In genomic region chr22:24156915-24157782, GRCh38 we compare ENCODE assay signal across 8 cellular contexts. TPM values are rescaled to one million over a fixed set of nuclear protein-coding genes. Genes with fewer than 3 reads are reported as not detected.
DNase-seq lines count a peak whose midpoint lies in the region; ATAC-seq and TF ChIP-seq lines count a peak whose summit lies in the region.

No MANE protein-coding gene starts in this region.

- H3K4me1 ChIP-seq in PC-3 (ENCODE audit: insufficient read depth, low read length): peaks cover 6% of the 10 kb centered on the region
- H3K4me1 ChIP-seq in esophagus squamous epithelium: peaks cover 13 to 85% (median 29%) of the 10 kb centered on the region in 3 donors

- peak; percentile 90 for DNase-seq in DMS 273 (lab: John Stamatoyannopoulos, UW; ENCODE audit: unreplicated experiment)
- DNase-seq in HUDEP-2 (lab: John Stamatoyannopoulos, UW; ENCODE audit: unreplicated experiment in 76 of 76): peak in 71 of 76 experiments; percentile 6 to 91 (median 73)
- DNase-seq in PC-3: peak; percentile 74
- DNase-seq in activated T-cell treated with anti-CD3 and anti-CD28 coated beads, Interleukin-2, amount 50 U/mL, for 24 hours: peak; percentile 83
- DNase-seq in esophagus squamous epithelium (lab: John Stamatoyannopoulos, UW): peak; percentile 71
- peak; percentile 89 for DNase-seq in naive B cell
- DNase-seq in stimulated activated effector memory CD8-positive, alpha-beta T cell treated with anti-CD3 and anti-CD28 coated beads, Interleukin-12 subunit alpha, Interleukin-12 subunit beta, amount 100 ng/mL, for 72 hours (ENCODE audit: low spot score in 2 of 2): peak; percentile 63 to 92

- H3K4me1 Mint-ChIP-seq in activated T-cell treated with anti-CD3 and anti-CD28 coated beads, Interleukin-2, amount 50 U/mL, for 24 hours (ENCODE audit: low read depth): peaks cover 83% of the 10 kb centered on the region
- peaks cover 45 to 76% (median 76%) of the 10 kb centered on the region in 3 donors for H3K4me1 Mint-ChIP-seq in naive B cell
- peaks cover 91% of the 10 kb centered on the region for H3K4me1 Mint-ChIP-seq in stimulated activated effector memory CD8-positive, alpha-beta T cell treated with anti-CD3 and anti-CD28 coated beads, Interleukin-12 subunit alpha, Interleukin-12 subunit beta, amount 100 ng/mL, for 72 hours

- H3K9ac ChIP-seq in PC-3 (ENCODE audit: low read length): no peak overlapping the region

- H3K9me3 ChIP-seq in PC-3 (ENCODE audit: low read length) (no peaks in the 10 kb centered on the region), esophagus squamous epithelium (no peaks in the 10 kb centered on the region)

- no peaks in the 10 kb centered on the region for H3K27me3 Mint-ChIP-seq in activated T-cell treated with anti-CD3 and anti-CD28 coated beads, Interleukin-2, amount 50 U/mL, for 24 hours
- no peaks in the 10 kb centered on the region for H3K27me3 Mint-ChIP-seq in naive B cell

- no peaks in the 10 kb centered on the region for H3K9me3 Mint-ChIP-seq in activated T-cell treated with anti-CD3 and anti-CD28 coated beads, Interleukin-2, amount 50 U/mL, for 24 hours
- H3K9me3 Mint-ChIP-seq in naive B cell: no peaks in the 10 kb centered on the region
- H3K9me3 Mint-ChIP-seq in stimulated activated effector memory CD8-positive, alpha-beta T cell treated with anti-CD3 and anti-CD28 coated beads, Interleukin-12 subunit alpha, Interleukin-12 subunit beta, amount 100 ng/mL, for 72 hours: no peaks in the 10 kb centered on the region

- intact Hi-C loops in PC-3 (cut with micrococcal nuclease) (no loop called here), esophagus squamous epithelium (cut with DNase I) (no loop called here)

- WGBS in esophagus squamous epithelium, 2 donors: 37 to 45% methylated on average over 6 to 8 of the region's 22 CpGs

- CTCF ChIA-PET in PC-3 (lab: Charles Lee): interaction anchor here (0.6 to 1.2 kb wide), 3 partner anchors 22 to 24 kb away, joined by 3 to 8 read pairs (median 5); partner anchors contain the start of gene SUSD2

- H3K27ac Mint-ChIP-seq in activated T-cell treated with anti-CD3 and anti-CD28 coated beads, Interleukin-2, amount 50 U/mL, for 24 hours: peak overlapping the region; percentile 89
- H3K27ac Mint-ChIP-seq in naive B cell: peak overlapping the region; percentile 87 to 98 (median 96)
- H3K27ac Mint-ChIP-seq in stimulated activated effector memory CD8-positive, alpha-beta T cell treated with anti-CD3 and anti-CD28 coated beads, Interleukin-12 subunit alpha, Interleukin-12 subunit beta, amount 100 ng/mL, for 72 hours: peak overlapping the region; percentile 83

- no peak overlapping the region for H3K27ac ChIP-seq in PC-3 (ENCODE audit: low read length)
- H3K27ac ChIP-seq in esophagus squamous epithelium: peak overlapping the region; percentile 67 to 90 (median 82)

- H3K4me2 ChIP-seq in PC-3 (ENCODE audit: low read length): peak overlapping the region; percentile 97

- ATAC-seq in GM21381 (IDR thresholded peaks at IDR 0.05; ENCODE audit: unreplicated experiment) (peak; percentile 72), PC-3 (peak; percentile 80), naive B cell (ENCODE audit: low read depth in 2 of 2) (peak; percentile 77 to 81)
- ATAC-seq in stimulated activated effector memory CD8-positive, alpha-beta T cell treated with anti-CD3 and anti-CD28 coated beads, Interleukin-12 subunit alpha, Interleukin-12 subunit beta, amount 100 ng/mL, for 72 hours: peak; percentile 77

- H3K36me3 ChIP-seq in PC-3 (ENCODE audit: low read depth, low read length): no peaks in the 10 kb centered on the region
- peaks cover 0 to 37% (median 0%) of the 10 kb centered on the region in 3 donors for H3K36me3 ChIP-seq in esophagus squamous epithelium

- peak overlapping the region; percentile 82 for H3K4me3 Mint-ChIP-seq in activated T-cell treated with anti-CD3 and anti-CD28 coated beads, Interleukin-2, amount 50 U/mL, for 24 hours
- H3K4me3 Mint-ChIP-seq in naive B cell: peak overlapping the region; percentile 86 to 99 (median 96)
- H3K4me3 Mint-ChIP-seq in stimulated activated effector memory CD8-positive, alpha-beta T cell treated with anti-CD3 and anti-CD28 coated beads, Interleukin-12 subunit alpha, Interleukin-12 subunit beta, amount 100 ng/mL, for 72 hours: peak overlapping the region; percentile 86

- POLR2A ChIA-PET in PC-3 (lab: Charles Lee; ENCODE audit: unreplicated experiment): no interaction called here

- no peaks in the 10 kb centered on the region for H3K79me2 ChIP-seq in PC-3 (ENCODE audit: low read length)

- TF ChIP-seq POLR2A in esophagus squamous epithelium (IDR thresholded peaks at IDR 0.05): no peak

- no peaks in the 10 kb centered on the region for H3F3A ChIP-seq in PC-3 (ENCODE audit: low read length, unreplicated experiment)

- no peaks in the 10 kb centered on the region for H3K9me2 ChIP-seq in PC-3 (replicated peaks; ENCODE audit: low read length)

- H2AFZ ChIP-seq in PC-3 (ENCODE audit: low read length): peak overlapping the region; percentile 43; the same call in 1 of the 2 replicates

- peak; percentile 76 for TF ChIP-seq CTCF in PC-3 (conservative IDR thresholded peaks at IDR 0.05; ENCODE audit: low read depth, low read length)
- TF ChIP-seq CTCF in esophagus squamous epithelium (IDR thresholded peaks at IDR 0.05): peak; percentile 64 to 86 (median 77)

- no TSS peak for BruUV-seq in PC-3 (replicated peaks; lab: Mats Ljungman, UMichigan)

- H3K36me3 Mint-ChIP-seq in activated T-cell treated with anti-CD3 and anti-CD28 coated beads, Interleukin-2, amount 50 U/mL, for 24 hours (ENCODE audit: low read depth): peaks cover 23% of the 10 kb centered on the region
- no peaks in the 10 kb centered on the region for H3K36me3 Mint-ChIP-seq in naive B cell
- peaks cover 19% of the 10 kb centered on the region for H3K36me3 Mint-ChIP-seq in stimulated activated effector memory CD8-positive, alpha-beta T cell treated with anti-CD3 and anti-CD28 coated beads, Interleukin-12 subunit alpha, Interleukin-12 subunit beta, amount 100 ng/mL, for 72 hours

- H4K20me1 ChIP-seq in PC-3 (ENCODE audit: low read length): no peaks in the 10 kb centered on the region

- H3K4me3 ChIP-seq in PC-3 (ENCODE audit: low read length) (peak overlapping the region; percentile 71), esophagus squamous epithelium (peak overlapping the region; percentile 67 to 96 (median 77))

- H3K27me3 ChIP-seq in PC-3 (ENCODE audit: low read length) (no peaks in the 10 kb centered on the region), esophagus squamous epithelium (no peaks in the 10 kb centered on the region)

RNA-seq across cellular contexts. Expression of gene SUSD2, which starts 24.1 kb away (rescaled TPM):
- 1.3 and 1.6 TPM in 2 replicates for total RNA-seq in PC-3 (2014; rRNA removed)
- 1 to 10 TPM; 1.1 to 2.5 (median 1.6) TPM for total RNA-seq in esophagus squamous epithelium
- polyA plus RNA-seq in naive B cell (ENCODE audit: low read depth in 6 of 6): under 1 TPM in 1 of 6 donors, not detected in 5; 0.09 TPM
